In genomic region chr18:3514312-3515216, GRCh38 we compare ENCODE assay signal across 1 cellular context.
TF ChIP-seq lines count a peak whose summit lies in the region.

No MANE protein-coding gene starts in this region.

TF ChIP-seq in GM12878, 131 proteins besides CTCF, POLR2A, EP300 and RAD21 (continued from another document):
- TF ChIP-seq MLLT1 (IDR thresholded peaks at IDR 0.05): no peak
- TF ChIP-seq JUNB (IDR thresholded peaks at IDR 0.05): no peak
- no peak for TF ChIP-seq SMAD5 (IDR thresholded peaks at IDR 0.05; ENCODE audit: low read depth)
- no peak for TF ChIP-seq RELA (IDR thresholded peaks at IDR 0.05; ENCODE audit: borderline replicate concordance, partially characterized antibody)
- TF ChIP-seq SIN3A (IDR thresholded peaks at IDR 0.05; ENCODE audit: low read depth, low read length): no peak
- no peak for TF ChIP-seq KLF5 (IDR thresholded peaks at IDR 0.05; ENCODE audit: partially characterized antibody)
- no peak for TF ChIP-seq HSF1 (IDR thresholded peaks at IDR 0.05; ENCODE audit: low read depth, low read length)
- no peak for TF ChIP-seq ESRRA (IDR thresholded peaks at IDR 0.05; ENCODE audit: low read length)
- no peak for TF ChIP-seq NR2F1 (conservative IDR thresholded peaks at IDR 0.05)
- TF ChIP-seq, protein P1, sequence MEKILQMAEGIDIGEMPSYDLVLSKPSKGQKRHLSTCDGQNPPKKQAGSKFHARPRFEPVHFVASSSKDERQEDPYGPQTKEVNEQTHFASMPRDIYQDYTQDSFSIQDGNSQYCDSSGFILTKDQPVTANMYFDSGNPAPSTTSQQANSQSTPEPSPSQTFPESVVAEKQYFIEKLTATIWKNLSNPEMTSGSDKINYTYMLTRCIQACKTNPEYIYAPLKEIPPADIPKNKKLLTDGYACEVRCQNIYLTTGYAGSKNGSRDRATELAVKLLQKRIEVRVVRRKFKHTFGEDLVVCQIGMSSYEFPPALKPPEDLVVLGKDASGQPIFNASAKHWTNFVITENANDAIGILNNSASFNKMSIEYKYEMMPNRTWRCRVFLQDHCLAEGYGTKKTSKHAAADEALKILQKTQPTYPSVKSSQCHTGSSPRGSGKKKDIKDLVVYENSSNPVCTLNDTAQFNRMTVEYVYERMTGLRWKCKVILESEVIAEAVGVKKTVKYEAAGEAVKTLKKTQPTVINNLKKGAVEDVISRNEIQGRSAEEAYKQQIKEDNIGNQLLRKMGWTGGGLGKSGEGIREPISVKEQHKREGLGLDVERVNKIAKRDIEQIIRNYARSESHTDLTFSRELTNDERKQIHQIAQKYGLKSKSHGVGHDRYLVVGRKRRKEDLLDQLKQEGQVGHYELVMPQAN (conservative IDR thresholded peaks at IDR 0.05): no peak
